In genomic region chr16:86618431-86619262, GRCh38 we compare ENCODE assay signal across 14 cellular contexts. TPM values are rescaled to one million over a fixed set of nuclear protein-coding genes. Genes with fewer than 3 reads are reported as not detected.
DNase-seq lines count a peak whose midpoint lies in the region; ATAC-seq and TF ChIP-seq lines count a peak whose summit lies in the region.
"Had no signal": no experiment of that assay in that cellular context is flagged by ENCODE, and none has a peak within 500 bp of the region (broad histone marks: within the 10 kb centered on the region; RNA-seq: fewer than 3 reads in every experiment).

No MANE protein-coding gene starts in this region.

- H3K4me1 ChIP-seq in GM23338 (ENCODE audit: insufficient read depth): peaks cover 6% of the 10 kb centered on the region; the same call in 1 of the 2 replicates
- H3K4me1 ChIP-seq in heart left ventricle: peaks cover 0 to 2% (median 0%) of the 10 kb centered on the region in 12 donors
- no peaks in the 10 kb centered on the region for H3K4me1 ChIP-seq in skeletal muscle satellite cell (ENCODE audit: control insufficient read depth, insufficient read depth, low read length)
- H3K4me1 ChIP-seq: colonic mucosa had no signal

- H3K4me2 ChIP-seq in GM23338: no peak overlapping the region
- peak overlapping the region; percentile 57 for H3K4me2 ChIP-seq in skeletal muscle satellite cell (ENCODE audit: low read length)

- no peaks in the 10 kb centered on the region for H3K9me3 Mint-ChIP-seq in GM23338
- H3K9me3 Mint-ChIP-seq: CD4-positive, alpha-beta T cell had no signal

- H3K4me3 ChIP-seq in GM23338 (no peak overlapping the region), heart left ventricle (peak overlapping the region in 10 of 12 donors; percentile 21 to 61 (median 28)), skeletal muscle satellite cell (ENCODE audit: low read length) (peak overlapping the region; percentile 12)
- H3K4me3 ChIP-seq: colonic mucosa, esophagus squamous epithelium had no signal

- H3K27ac Mint-ChIP-seq in GM23338: no peak overlapping the region; the same call in 1 of the 2 replicates
- H3K27ac Mint-ChIP-seq: CD4-positive, alpha-beta T cell had no signal

- 75 to 87% (median 77%) methylated on average over 14 to 17 of the region's 17 CpGs for WGBS in heart left ventricle, 4 donors

- ATAC-seq in GM23338 (no peak; the same call in 2 of the 3 replicates), heart left ventricle (peak in 3 of 4 donors; percentile 55 to 69 (median 57)), HG02763 (IDR thresholded peaks at IDR 0.05; ENCODE audit: unreplicated experiment) (no peak), HG02885 (IDR thresholded peaks at IDR 0.05; ENCODE audit: poor library complexity, unreplicated experiment) (no peak)

- peaks cover 13% of the 10 kb centered on the region for H3K27me3 Mint-ChIP-seq in GM23338 (ENCODE audit: insufficient read depth, low read depth, poor library complexity)

- H3K27ac ChIP-seq in GM23338 (ENCODE audit: low read depth) (no peak overlapping the region), heart left ventricle (peak overlapping the region in 6 of 12 donors; percentile 20 to 54 (median 41))
- H3K27ac ChIP-seq: colonic mucosa, esophagus squamous epithelium had no signal

- H3K27me3 ChIP-seq in GM23338 (ENCODE audit: insufficient read depth) (no peaks in the 10 kb centered on the region), heart left ventricle (peaks cover 0 to 5% (median 0%) of the 10 kb centered on the region in 9 donors), skeletal muscle satellite cell (ENCODE audit: control insufficient read depth, insufficient read depth, low read length) (no peaks in the 10 kb centered on the region)
- H3K27me3 ChIP-seq: colonic mucosa had no signal

- no peak for TF ChIP-seq CTCF in GM23338 (conservative IDR thresholded peaks at IDR 0.05; ENCODE audit: low read depth in 2 of 2)
- TF ChIP-seq CTCF in heart left ventricle (IDR thresholded peaks at IDR 0.05): no peak

- no peak for TF ChIP-seq POLR2A in heart left ventricle (IDR thresholded peaks at IDR 0.05)

- H3K9me3 ChIP-seq in heart left ventricle: peaks cover 0 to 3% (median 0%) of the 10 kb centered on the region in 12 donors
- no peaks in the 10 kb centered on the region for H3K9me3 ChIP-seq in skeletal muscle satellite cell (replicated peaks; ENCODE audit: low read length)
- H3K9me3 ChIP-seq: colonic mucosa, esophagus squamous epithelium had no signal

- peak overlapping the region; percentile 10 for H3K9ac ChIP-seq in skeletal muscle satellite cell (ENCODE audit: low read depth, low read length)

- H3K9me2 ChIP-seq in GM23338 (ENCODE audit: insufficient read depth): no peaks in the 10 kb centered on the region

- H3K36me3 Mint-ChIP-seq in GM23338 (ENCODE audit: low read depth): no peaks in the 10 kb centered on the region; the same call in 2 of the 3 replicates

- 0 out of 2 replicates have a peak overlapping the region, but pooled peaks have one; percentile 10 for H2AFZ ChIP-seq in GM23338

- no peak overlapping the region for H3K4me3 Mint-ChIP-seq in GM23338
- H3K4me3 Mint-ChIP-seq: CD4-positive, alpha-beta T cell had no signal

- intact Hi-C loops in heart left ventricle (cut with DNase I): loop anchor here in 1 of 10 donors (5.0 kb wide), 1 partner anchor 51 kb away; the partner anchor contains the start of gene FOXC2

- H3K36me3 ChIP-seq in GM23338 (ENCODE audit: insufficient read depth): no peaks in the 10 kb centered on the region
- H3K36me3 ChIP-seq in heart left ventricle: no peaks in the 10 kb centered on the region
- no peaks in the 10 kb centered on the region for H3K36me3 ChIP-seq in skeletal muscle satellite cell (ENCODE audit: insufficient read depth, low read length)
- H3K36me3 ChIP-seq: colonic mucosa, esophagus squamous epithelium had no signal

- H3K4me1 Mint-ChIP-seq in GM23338: peaks cover 21% of the 10 kb centered on the region

- H3F3A ChIP-seq in GM23338 (replicated peaks; ENCODE audit: low read depth): no peaks in the 10 kb centered on the region

- DNase-seq in GM23338 (ENCODE audit: low spot score): no peak
- peak; percentile 79 for DNase-seq in SW480 (ENCODE audit: low spot score)
- peak in 1 of 5 donors; percentile 47 for DNase-seq in heart left ventricle
- DNase-seq in HuH-7.5 (ENCODE audit: low spot score): no peak
- no peak for DNase-seq in inferior parietal cortex (ENCODE audit: extremely low spot score)
- DNase-seq: activated T-cell treated with anti-CD3 and anti-CD28 coated beads for 4 hours; CD4-positive, alpha-beta T cell; colonic mucosa; esophagus squamous epithelium; NCI-H1092; stimulated activated CD4-positive, alpha-beta T cell treated with anti-CD3 and anti-CD28 coated beads, Interleukin-4, amount 100 ng/mL, for 1 hour had no signal

- H3K79me2 ChIP-seq in GM23338 (replicated peaks; ENCODE audit: insufficient read depth): no peaks in the 10 kb centered on the region

- no peaks in the 10 kb centered on the region for H4K20me1 ChIP-seq in GM23338 (replicated peaks; ENCODE audit: insufficient read depth)

TF ChIP-seq in GM23338, 12 proteins besides CTCF, POLR2A, EP300 and RAD21 (continues in another document):
- TF ChIP-seq STAT1 (IDR thresholded peaks at IDR 0.05; ENCODE audit: unreplicated experiment): no peak
- no peak for TF ChIP-seq ZNF331 (CRISPR knock-in tag; IDR thresholded peaks at IDR 0.05; ENCODE audit: low read depth)
- TF ChIP-seq REST (IDR thresholded peaks at IDR 0.05; ENCODE audit: unreplicated experiment): no peak
- no peak for TF ChIP-seq EZH2 (IDR thresholded peaks at IDR 0.05; ENCODE audit: low read depth, unreplicated experiment)
- no peak for TF ChIP-seq ZNF114 (CRISPR knock-in tag; IDR thresholded peaks at IDR 0.05)
- no peak for TF ChIP-seq JUNB (IDR thresholded peaks at IDR 0.05; ENCODE audit: unreplicated experiment)
- TF ChIP-seq NANOG (IDR thresholded peaks at IDR 0.05; ENCODE audit: borderline replicate concordance): no peak
- no peak for TF ChIP-seq EZH2phosphoT487 (IDR thresholded peaks at IDR 0.05; ENCODE audit: unreplicated experiment)

RNA-seq across cellular contexts. Expression of gene FOXL1, which starts 40.3 kb away (rescaled TPM):
- 0.12 and 0.31 TPM in 2 replicates for total RNA-seq in GM23338 (2014; rRNA removed; shearing (Covaris generic))
- polyA plus RNA-seq in GM23338 (2016; fragmentation: Nextera tagmentation; extraction: Ambion mirVana): 0.05 TPM in 1 of 2 replicates, not detected in the other
- 1 to 10 TPM in 3 of 9 donors, under 1 TPM in 6; 0.44 to 1.4 (median 0.72) TPM for total RNA-seq in heart left ventricle
- polyA plus RNA-seq in heart left ventricle: under 1 TPM; 0.57 to 0.69 TPM
- total RNA-seq in skeletal muscle satellite cell (2012; rRNA removed): 23.1 and 24.9 TPM in 2 replicates
- total RNA-seq: CD4-positive, alpha-beta T cell had no signal

RNA-seq across cellular contexts. Expression of gene FOXC2, which starts 52.0 kb away (rescaled TPM):
- not detected in 2 replicates for total RNA-seq in GM23338 (2014; rRNA removed; shearing (Covaris generic))
- polyA plus RNA-seq in GM23338 (2016; fragmentation: Nextera tagmentation; extraction: Ambion mirVana): 0.14 and 0.16 TPM in 2 replicates
- 1 to 10 TPM; 1.1 to 3.3 (median 1.7) TPM for total RNA-seq in heart left ventricle
- 1 to 10 TPM in 1 of 2 donors, under 1 TPM in 1; 0.76 to 1.0 TPM for polyA plus RNA-seq in heart left ventricle
- 3.0 and 3.5 TPM in 2 replicates for total RNA-seq in skeletal muscle satellite cell (2012; rRNA removed)

Comparison
In these comparisons a context has a peak if more than half of its experiments do, and no peak if none do; other contexts are left out.
1. ATAC-seq: peak in heart left ventricle (3 of 4); none in GM23338 (single experiment), HG02763 (single experiment) and HG02885 (single experiment).